ENCODE assay signal across 8 cellular contexts in the genomic region with DNA sequence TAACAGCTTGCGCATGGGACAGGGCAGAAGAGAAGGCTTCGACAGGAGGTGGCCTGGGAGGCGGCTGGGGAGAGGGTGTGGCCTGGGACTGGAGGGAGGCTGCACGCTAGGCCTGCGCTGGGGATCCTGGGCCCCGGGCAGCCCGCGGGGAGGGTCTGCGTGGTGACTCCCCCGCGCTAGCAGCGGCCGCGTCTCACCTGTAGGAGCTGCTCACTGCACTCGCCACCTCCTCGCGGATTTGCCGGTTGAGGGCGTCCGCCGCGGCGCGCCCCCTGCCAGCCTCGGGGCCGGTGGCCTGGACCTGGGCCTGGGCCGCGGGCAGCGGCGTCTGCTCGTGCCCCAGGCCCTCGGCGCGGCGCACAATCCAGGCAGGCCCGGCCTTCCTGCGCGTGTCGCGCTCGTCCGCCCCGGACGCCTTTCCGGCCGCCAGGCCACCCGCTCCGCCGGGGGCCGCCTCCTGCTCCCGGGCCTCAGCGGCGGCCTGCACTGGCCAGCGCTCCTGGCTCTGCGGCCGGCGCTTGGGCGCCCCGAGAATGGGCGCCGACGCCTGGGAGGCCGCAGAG. TPM values are rescaled to one million over a fixed set of nuclear protein-coding genes. Genes with fewer than 3 reads are reported as not detected.
DNase-seq lines count a peak whose midpoint lies in the region; ATAC-seq and TF ChIP-seq lines count a peak whose summit lies in the region.

No MANE protein-coding gene starts in this region.

- peak overlapping the region; percentile 59 for H3K4me3 Mint-ChIP-seq in activated CD8-positive, alpha-beta memory T cell treated with anti-CD3 and anti-CD28 coated beads, Interleukin-2, amount 10 ng/mL, durations not matched to agents 7 days and 5 days

- H3K36me3 ChIP-seq in liver (ENCODE audit: control insufficient read depth in 4 of 4, insufficient read depth in 3 of 4, low read depth in 1 of 4, low read length in 3 of 4): no peaks in the 10 kb centered on the region

- TF ChIP-seq CTCF in coronary artery (IDR thresholded peaks at IDR 0.05) (no peak), liver (IDR thresholded peaks at IDR 0.05; ENCODE audit: low read depth, low read length, missing input control) (no peak)

- ATAC-seq in activated CD8-positive, alpha-beta memory T cell treated with anti-CD3 and anti-CD28 coated beads, Interleukin-2, amount 10 ng/mL, durations not matched to agents 7 days and 5 days: peak; percentile 29
- ATAC-seq in GM21526 (IDR thresholded peaks at IDR 0.05; ENCODE audit: low FRiP score, unreplicated experiment) (no peak), HG02571 (IDR thresholded peaks at IDR 0.05; ENCODE audit: unreplicated experiment) (no peak)

- peaks cover 25% of the 10 kb centered on the region for H3K4me1 Mint-ChIP-seq in activated CD8-positive, alpha-beta memory T cell treated with anti-CD3 and anti-CD28 coated beads, Interleukin-2, amount 10 ng/mL, durations not matched to agents 7 days and 5 days

- no peaks in the 10 kb centered on the region for H3K9me3 Mint-ChIP-seq in activated CD8-positive, alpha-beta memory T cell treated with anti-CD3 and anti-CD28 coated beads, Interleukin-2, amount 10 ng/mL, durations not matched to agents 7 days and 5 days (ENCODE audit: low read depth)

- H3K9me3 ChIP-seq in liver (ENCODE audit: control insufficient read depth in 4 of 4, low read length in 3 of 4): no peaks in the 10 kb centered on the region

- peaks cover 83% of the 10 kb centered on the region for H3K27me3 Mint-ChIP-seq in activated CD8-positive, alpha-beta memory T cell treated with anti-CD3 and anti-CD28 coated beads, Interleukin-2, amount 10 ng/mL, durations not matched to agents 7 days and 5 days

- no peaks in the 10 kb centered on the region for H3K36me3 Mint-ChIP-seq in activated CD8-positive, alpha-beta memory T cell treated with anti-CD3 and anti-CD28 coated beads, Interleukin-2, amount 10 ng/mL, durations not matched to agents 7 days and 5 days

- no peak for DNase-seq in activated CD8-positive, alpha-beta memory T cell treated with anti-CD3 and anti-CD28 coated beads, Interleukin-2, amount 10 ng/mL, durations not matched to agents 7 days and 5 days
- no peak for DNase-seq in activated CD8-positive, alpha-beta memory T cell treated with anti-CD3 and anti-CD28 coated beads, Interleukin-2, amount 50 U/mL, for 4 hours
- DNase-seq in NCI-H748 treated with DMSO at 0.1 percent for 48 hours (lab: John Stamatoyannopoulos, UW): peak; percentile 34
- DNase-seq in coronary artery (ENCODE audit: low spot score): no peak

- H3K9ac ChIP-seq in liver (ENCODE audit: low read depth in 1 of 2, low read length in 2 of 2): no peak overlapping the region

- H3K4me3 ChIP-seq in coronary artery (peak overlapping the region; percentile 81), liver (ENCODE audit: low read depth in 1 of 3, low read length in 3 of 3) (peak overlapping the region in 2 of 3 donors; percentile 56 to 65)

- H3K27ac ChIP-seq in coronary artery (peak overlapping the region; percentile 62 to 83), liver (ENCODE audit: low read depth in 1 of 2, low read length in 2 of 2) (no peak overlapping the region), temporal lobe (ENCODE audit: low read depth, low read length) (peak overlapping the region; percentile 27)

- CTCF ChIA-PET in activated CD8-positive, alpha-beta memory T cell treated with anti-CD3 and anti-CD28 coated beads, Interleukin-2, amount 10 ng/mL, durations not matched to agents 7 days and 5 days (lab: Charles Lee): interaction anchor here (1.4 kb wide), 1 partner anchor 39 kb away, joined by 4 read pairs; no protein-coding TSS in a partner anchor

- H3K27ac Mint-ChIP-seq in activated CD8-positive, alpha-beta memory T cell treated with anti-CD3 and anti-CD28 coated beads, Interleukin-2, amount 10 ng/mL, durations not matched to agents 7 days and 5 days: no peak overlapping the region

- no peak for TF ChIP-seq RAD21 in liver (IDR thresholded peaks at IDR 0.05)

- H3K27me3 ChIP-seq in liver (ENCODE audit: control insufficient read depth in 4 of 4, insufficient read depth in 4 of 4, low read length in 3 of 4): peaks cover 0 to 2% (median under 1%) of the 10 kb centered on the region in 4 donors

- 2% methylated on average over 63 of the region's 63 CpGs for WGBS in liver

- H3K4me1 ChIP-seq in liver (ENCODE audit: control insufficient read depth in 4 of 4, insufficient read depth in 4 of 4, low read length in 3 of 4): peaks cover 9 to 20% (median 14%) of the 10 kb centered on the region in 4 donors

TF ChIP-seq in liver, 16 proteins besides CTCF, POLR2A, EP300 and RAD21:
- TF ChIP-seq FOXA2 (IDR thresholded peaks at IDR 0.05) (no peak), SP1 (IDR thresholded peaks at IDR 0.05) (no peak), RXRA (IDR thresholded peaks at IDR 0.05) (no peak), TAF1 (conservative IDR thresholded peaks at IDR 0.05) (no peak), NR2F2 (IDR thresholded peaks at IDR 0.05) (no peak), YY1 (IDR thresholded peaks at IDR 0.05) (no peak), GABPA (IDR thresholded peaks at IDR 0.05 in 1 of 2, conservative IDR thresholded peaks at IDR 0.05 in 1 of 2) (no peak), EGR1 (IDR thresholded peaks at IDR 0.05; ENCODE audit: low read depth in 2 of 2) (no peak), HNF4A (conservative IDR thresholded peaks at IDR 0.05) (no peak), JUND (IDR thresholded peaks at IDR 0.05) (no peak), FOXA1 (IDR thresholded peaks at IDR 0.05) (no peak), HNF4G (IDR thresholded peaks at IDR 0.05) (no peak)
- TF ChIP-seq, protein P1, sequence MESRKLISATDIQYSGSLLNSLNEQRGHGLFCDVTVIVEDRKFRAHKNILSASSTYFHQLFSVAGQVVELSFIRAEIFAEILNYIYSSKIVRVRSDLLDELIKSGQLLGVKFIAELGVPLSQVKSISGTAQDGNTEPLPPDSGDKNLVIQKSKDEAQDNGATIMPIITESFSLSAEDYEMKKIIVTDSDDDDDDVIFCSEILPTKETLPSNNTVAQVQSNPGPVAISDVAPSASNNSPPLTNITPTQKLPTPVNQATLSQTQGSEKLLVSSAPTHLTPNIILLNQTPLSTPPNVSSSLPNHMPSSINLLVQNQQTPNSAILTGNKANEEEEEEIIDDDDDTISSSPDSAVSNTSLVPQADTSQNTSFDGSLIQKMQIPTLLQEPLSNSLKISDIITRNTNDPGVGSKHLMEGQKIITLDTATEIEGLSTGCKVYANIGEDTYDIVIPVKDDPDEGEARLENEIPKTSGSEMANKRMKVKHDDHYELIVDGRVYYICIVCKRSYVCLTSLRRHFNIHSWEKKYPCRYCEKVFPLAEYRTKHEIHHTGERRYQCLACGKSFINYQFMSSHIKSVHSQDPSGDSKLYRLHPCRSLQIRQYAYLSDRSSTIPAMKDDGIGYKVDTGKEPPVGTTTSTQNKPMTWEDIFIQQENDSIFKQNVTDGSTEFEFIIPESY (IDR thresholded peaks at IDR 0.05): no peak
- TF ChIP-seq, protein P2, sequence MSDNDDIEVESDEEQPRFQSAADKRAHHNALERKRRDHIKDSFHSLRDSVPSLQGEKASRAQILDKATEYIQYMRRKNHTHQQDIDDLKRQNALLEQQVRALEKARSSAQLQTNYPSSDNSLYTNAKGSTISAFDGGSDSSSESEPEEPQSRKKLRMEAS (IDR thresholded peaks at IDR 0.05): no peak
- TF ChIP-seq, protein P3, sequence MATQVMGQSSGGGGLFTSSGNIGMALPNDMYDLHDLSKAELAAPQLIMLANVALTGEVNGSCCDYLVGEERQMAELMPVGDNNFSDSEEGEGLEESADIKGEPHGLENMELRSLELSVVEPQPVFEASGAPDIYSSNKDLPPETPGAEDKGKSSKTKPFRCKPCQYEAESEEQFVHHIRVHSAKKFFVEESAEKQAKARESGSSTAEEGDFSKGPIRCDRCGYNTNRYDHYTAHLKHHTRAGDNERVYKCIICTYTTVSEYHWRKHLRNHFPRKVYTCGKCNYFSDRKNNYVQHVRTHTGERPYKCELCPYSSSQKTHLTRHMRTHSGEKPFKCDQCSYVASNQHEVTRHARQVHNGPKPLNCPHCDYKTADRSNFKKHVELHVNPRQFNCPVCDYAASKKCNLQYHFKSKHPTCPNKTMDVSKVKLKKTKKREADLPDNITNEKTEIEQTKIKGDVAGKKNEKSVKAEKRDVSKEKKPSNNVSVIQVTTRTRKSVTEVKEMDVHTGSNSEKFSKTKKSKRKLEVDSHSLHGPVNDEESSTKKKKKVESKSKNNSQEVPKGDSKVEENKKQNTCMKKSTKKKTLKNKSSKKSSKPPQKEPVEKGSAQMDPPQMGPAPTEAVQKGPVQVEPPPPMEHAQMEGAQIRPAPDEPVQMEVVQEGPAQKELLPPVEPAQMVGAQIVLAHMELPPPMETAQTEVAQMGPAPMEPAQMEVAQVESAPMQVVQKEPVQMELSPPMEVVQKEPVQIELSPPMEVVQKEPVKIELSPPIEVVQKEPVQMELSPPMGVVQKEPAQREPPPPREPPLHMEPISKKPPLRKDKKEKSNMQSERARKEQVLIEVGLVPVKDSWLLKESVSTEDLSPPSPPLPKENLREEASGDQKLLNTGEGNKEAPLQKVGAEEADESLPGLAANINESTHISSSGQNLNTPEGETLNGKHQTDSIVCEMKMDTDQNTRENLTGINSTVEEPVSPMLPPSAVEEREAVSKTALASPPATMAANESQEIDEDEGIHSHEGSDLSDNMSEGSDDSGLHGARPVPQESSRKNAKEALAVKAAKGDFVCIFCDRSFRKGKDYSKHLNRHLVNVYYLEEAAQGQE (IDR thresholded peaks at IDR 0.05): no peak
- TF ChIP-seq, protein P4, sequence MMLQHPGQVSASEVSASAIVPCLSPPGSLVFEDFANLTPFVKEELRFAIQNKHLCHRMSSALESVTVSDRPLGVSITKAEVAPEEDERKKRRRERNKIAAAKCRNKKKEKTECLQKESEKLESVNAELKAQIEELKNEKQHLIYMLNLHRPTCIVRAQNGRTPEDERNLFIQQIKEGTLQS (IDR thresholded peaks at IDR 0.05): no peak

RNA-seq across cellular contexts. Expression of a gene that starts 1.5 kb away (rescaled TPM):
- total RNA-seq in activated CD8-positive, alpha-beta memory T cell treated with anti-CD3 and anti-CD28 coated beads, Interleukin-2, amount 10 ng/mL, durations not matched to agents 7 days and 5 days: under 1 TPM; 0.30 to 0.70 TPM
- total RNA-seq in liver (under 1 TPM; 0.23 to 0.25 TPM), temporal lobe (77.9 TPM)
- under 1 TPM; 0.22 to 0.36 TPM for polyA plus RNA-seq in liver

RNA-seq across cellular contexts. Expression of a gene that starts 50.3 kb away (rescaled TPM):
- total RNA-seq in activated CD8-positive, alpha-beta memory T cell treated with anti-CD3 and anti-CD28 coated beads, Interleukin-2, amount 10 ng/mL, durations not matched to agents 7 days and 5 days: not detected
- total RNA-seq in liver (10 to 100 TPM in 1 of 2 donors, 1 to 10 TPM in 1; 1.0 to 92.4 TPM), temporal lobe (0.25 TPM)
- 10 to 100 TPM; 24.3 to 50.9 TPM for polyA plus RNA-seq in liver

Comparison
In these comparisons a context has a peak if more than half of its experiments do, and no peak if none do; other contexts are left out.
1. H3K27ac ChIP-seq: peak in coronary artery (2 of 2) and temporal lobe (single experiment); none in liver (0 of 2).
2. RNA of a gene that starts 1.5 kb away (total RNA-seq): 77.9 TPM in temporal lobe (single experiment); 0.30 to 0.70 TPM in activated CD8-positive, alpha-beta memory T cell treated with anti-CD3 and anti-CD28 coated beads, Interleukin-2, amount 10 ng/mL, durations not matched to agents 7 days and 5 days and 0.23 to 0.25 TPM in liver; every median in the first group is over 10 times any median in the second.